20 cellular contexts compared by ENCODE assay signal in genomic region chr4:164866817-164867490, GRCh38. TPM values are rescaled to one million over a fixed set of nuclear protein-coding genes. Genes with fewer than 3 reads are reported as not detected.
DNase-seq lines count a peak whose midpoint lies in the region; ATAC-seq, FAIRE-seq and TF ChIP-seq lines count a peak whose summit lies in the region.
"Had no signal": no experiment of that assay in that cellular context is flagged by ENCODE, and none has a peak within 500 bp of the region (broad histone marks: within the 10 kb centered on the region; RNA-seq: fewer than 3 reads in every experiment).

No MANE protein-coding gene starts in this region.

- no peak overlapping the region for H3K4me3 Mint-ChIP-seq in CD14-positive monocyte

- H3K9me3 Mint-ChIP-seq in CD14-positive monocyte: peaks cover 2 to 11% (median 3%) of the 10 kb centered on the region in 7 donors

- DNase-seq in fibroblast of the conjunctiva (ENCODE audit: low read depth) (peak; percentile 5), retina (peak; percentile 26), H54 (ENCODE audit: insufficient read length, low spot score) (no peak), CD14-positive monocyte (ENCODE audit: low spot score) (no peak), KBM-7 (no peak)
- DNase-seq in activated naive CD4-positive, alpha-beta T cell (lab: John Stamatoyannopoulos, UW): no peak
- DNase-seq: activated CD4-positive, alpha-beta T cell treated with anti-CD3 and anti-CD28 coated beads, Interleukin-2, amount 50 U/mL, for 1 hour; activated naive CD4-positive, alpha-beta T cell treated with anti-CD3 and anti-CD28 coated beads, Interleukin-2, amount 50 U/mL, for 16 hours; AML-193; cortex of kidney; GOT3; mucosa of descending colon; NCI-H1694; NCI-H446; SK-N-SH; stimulated activated CD4-positive, alpha-beta T cell treated with anti-CD3 and anti-CD28 coated beads, Interleukin-2, amount 100 ng/mL, for 24 hours had no signal

- H3K4me1 Mint-ChIP-seq in CD14-positive monocyte: no peaks in the 10 kb centered on the region

- in situ Hi-C loops in KBM-7 (cut with MboI; ENCODE audit: low pct_unique_long_range_greater_than_20kb, low sequenced_read_pairs): no loop called here

- intact Hi-C loops in CD14-positive monocyte (cut with micrococcal nuclease): no loop called here

- H3K36me3 Mint-ChIP-seq in CD14-positive monocyte: no peaks in the 10 kb centered on the region

- ATAC-seq in GM18511 (IDR thresholded peaks at IDR 0.05; ENCODE audit: unreplicated experiment) (peak; percentile 92), HG03354 (IDR thresholded peaks at IDR 0.05; ENCODE audit: poor library complexity, severe bottlenecking, unreplicated experiment) (peak; percentile 65)
- ATAC-seq: mucosa of descending colon, sciatic nerve had no signal

- no peak for FAIRE-seq in H54 (lab: Jason Lieb, UNC)
- FAIRE-seq: D721Med had no signal

- TF ChIP-seq POLR2A in H54 (IDR thresholded peaks at IDR 0.05; ENCODE audit: low read depth, low read length): no peak

- no peak for TF ChIP-seq CTCF in CD14-positive monocyte (IDR thresholded peaks at IDR 0.05)

- H3K27me3 Mint-ChIP-seq in CD14-positive monocyte (ENCODE audit: low read depth in 3 of 3): peaks cover 0 to 1% (median 0%) of the 10 kb centered on the region in 3 donors

- H3K27ac Mint-ChIP-seq in CD14-positive monocyte: no peak overlapping the region

RNA-seq across cellular contexts. Expression of gene APELA, which starts 10.0 kb away (rescaled TPM):
- polyA plus RNA-seq in CD14-positive monocyte: not detected
- polyA plus RNA-seq: SK-N-SH had no signal

Comparison
In these comparisons a context has a peak if more than half of its experiments do, and no peak if none do; other contexts are left out.
1. DNase-seq: peak in fibroblast of the conjunctiva (single experiment) and retina (single experiment); none in H54 (single experiment), CD14-positive monocyte (single experiment), activated naive CD4-positive, alpha-beta T cell (0 of 4) and KBM-7 (single experiment).